1 cellular context compared by ENCODE assay signal in the genomic region with DNA sequence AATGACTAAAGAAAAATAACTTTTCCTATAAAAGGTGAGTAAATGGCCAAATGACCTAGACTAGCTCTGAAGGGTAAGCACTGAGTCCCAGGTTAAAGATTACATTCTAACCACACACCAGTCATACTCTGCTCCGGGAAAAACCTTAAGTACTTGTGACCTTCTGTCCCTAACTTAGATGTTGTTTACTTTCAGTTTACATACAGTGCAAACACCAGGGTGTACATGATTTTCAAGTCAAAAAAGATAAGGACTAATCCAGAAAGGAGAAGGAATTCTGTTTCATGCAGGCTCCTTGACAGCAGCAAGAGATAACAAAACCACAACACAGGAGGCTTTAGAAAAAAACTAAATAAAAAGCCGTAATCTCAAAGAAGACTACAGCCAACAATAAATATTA.
TF ChIP-seq lines count a peak whose summit lies in the region.

No MANE protein-coding gene starts in this region.

TF ChIP-seq in K562, 482 proteins besides CTCF, POLR2A, EP300 and RAD21 (continued from another document and continues in another):
- TF ChIP-seq, protein P1, sequence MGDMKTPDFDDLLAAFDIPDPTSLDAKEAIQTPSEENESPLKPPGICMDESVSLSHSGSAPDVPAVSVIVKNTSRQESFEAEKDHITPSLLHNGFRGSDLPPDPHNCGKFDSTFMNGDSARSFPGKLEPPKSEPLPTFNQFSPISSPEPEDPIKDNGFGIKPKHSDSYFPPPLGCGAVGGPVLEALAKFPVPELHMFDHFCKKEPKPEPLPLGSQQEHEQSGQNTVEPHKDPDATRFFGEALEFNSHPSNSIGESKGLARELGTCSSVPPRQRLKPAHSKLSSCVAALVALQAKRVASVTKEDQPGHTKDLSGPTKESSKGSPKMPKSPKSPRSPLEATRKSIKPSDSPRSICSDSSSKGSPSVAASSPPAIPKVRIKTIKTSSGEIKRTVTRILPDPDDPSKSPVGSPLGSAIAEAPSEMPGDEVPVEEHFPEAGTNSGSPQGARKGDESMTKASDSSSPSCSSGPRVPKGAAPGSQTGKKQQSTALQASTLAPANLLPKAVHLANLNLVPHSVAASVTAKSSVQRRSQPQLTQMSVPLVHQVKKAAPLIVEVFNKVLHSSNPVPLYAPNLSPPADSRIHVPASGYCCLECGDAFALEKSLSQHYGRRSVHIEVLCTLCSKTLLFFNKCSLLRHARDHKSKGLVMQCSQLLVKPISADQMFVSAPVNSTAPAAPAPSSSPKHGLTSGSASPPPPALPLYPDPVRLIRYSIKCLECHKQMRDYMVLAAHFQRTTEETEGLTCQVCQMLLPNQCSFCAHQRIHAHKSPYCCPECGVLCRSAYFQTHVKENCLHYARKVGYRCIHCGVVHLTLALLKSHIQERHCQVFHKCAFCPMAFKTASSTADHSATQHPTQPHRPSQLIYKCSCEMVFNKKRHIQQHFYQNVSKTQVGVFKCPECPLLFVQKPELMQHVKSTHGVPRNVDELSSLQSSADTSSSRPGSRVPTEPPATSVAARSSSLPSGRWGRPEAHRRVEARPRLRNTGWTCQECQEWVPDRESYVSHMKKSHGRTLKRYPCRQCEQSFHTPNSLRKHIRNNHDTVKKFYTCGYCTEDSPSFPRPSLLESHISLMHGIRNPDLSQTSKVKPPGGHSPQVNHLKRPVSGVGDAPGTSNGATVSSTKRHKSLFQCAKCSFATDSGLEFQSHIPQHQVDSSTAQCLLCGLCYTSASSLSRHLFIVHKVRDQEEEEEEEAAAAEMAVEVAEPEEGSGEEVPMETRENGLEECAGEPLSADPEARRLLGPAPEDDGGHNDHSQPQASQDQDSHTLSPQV (IDR thresholded peaks at IDR 0.05), result no peak
- TF ChIP-seq DPF2 (IDR thresholded peaks at IDR 0.05), result peak; percentile 66; the same call in 1 of the 2 replicates
- TF ChIP-seq BACH1 (tag; IDR thresholded peaks at IDR 0.05), result no peak
- TF ChIP-seq ATF7 (IDR thresholded peaks at IDR 0.05), result 0 out of 2 replicates have a peak, but pooled peaks have one; percentile 30
- TF ChIP-seq FOXA3 (CRISPR knock-in tag; conservative IDR thresholded peaks at IDR 0.05 in 1 of 2, IDR thresholded peaks at IDR 0.05 in 1 of 2), result peak in 1 of 2 experiments; percentile 93; a peak in 2 of 4 replicates
- TF ChIP-seq, protein P2, sequence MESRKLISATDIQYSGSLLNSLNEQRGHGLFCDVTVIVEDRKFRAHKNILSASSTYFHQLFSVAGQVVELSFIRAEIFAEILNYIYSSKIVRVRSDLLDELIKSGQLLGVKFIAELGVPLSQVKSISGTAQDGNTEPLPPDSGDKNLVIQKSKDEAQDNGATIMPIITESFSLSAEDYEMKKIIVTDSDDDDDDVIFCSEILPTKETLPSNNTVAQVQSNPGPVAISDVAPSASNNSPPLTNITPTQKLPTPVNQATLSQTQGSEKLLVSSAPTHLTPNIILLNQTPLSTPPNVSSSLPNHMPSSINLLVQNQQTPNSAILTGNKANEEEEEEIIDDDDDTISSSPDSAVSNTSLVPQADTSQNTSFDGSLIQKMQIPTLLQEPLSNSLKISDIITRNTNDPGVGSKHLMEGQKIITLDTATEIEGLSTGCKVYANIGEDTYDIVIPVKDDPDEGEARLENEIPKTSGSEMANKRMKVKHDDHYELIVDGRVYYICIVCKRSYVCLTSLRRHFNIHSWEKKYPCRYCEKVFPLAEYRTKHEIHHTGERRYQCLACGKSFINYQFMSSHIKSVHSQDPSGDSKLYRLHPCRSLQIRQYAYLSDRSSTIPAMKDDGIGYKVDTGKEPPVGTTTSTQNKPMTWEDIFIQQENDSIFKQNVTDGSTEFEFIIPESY (CRISPR knock-in tag; IDR thresholded peaks at IDR 0.05), result no peak
- TF ChIP-seq CBFA2T2 (conservative IDR thresholded peaks at IDR 0.05), result peak; percentile 36; the same call in 1 of the 2 replicates
- TF ChIP-seq, protein P3, sequence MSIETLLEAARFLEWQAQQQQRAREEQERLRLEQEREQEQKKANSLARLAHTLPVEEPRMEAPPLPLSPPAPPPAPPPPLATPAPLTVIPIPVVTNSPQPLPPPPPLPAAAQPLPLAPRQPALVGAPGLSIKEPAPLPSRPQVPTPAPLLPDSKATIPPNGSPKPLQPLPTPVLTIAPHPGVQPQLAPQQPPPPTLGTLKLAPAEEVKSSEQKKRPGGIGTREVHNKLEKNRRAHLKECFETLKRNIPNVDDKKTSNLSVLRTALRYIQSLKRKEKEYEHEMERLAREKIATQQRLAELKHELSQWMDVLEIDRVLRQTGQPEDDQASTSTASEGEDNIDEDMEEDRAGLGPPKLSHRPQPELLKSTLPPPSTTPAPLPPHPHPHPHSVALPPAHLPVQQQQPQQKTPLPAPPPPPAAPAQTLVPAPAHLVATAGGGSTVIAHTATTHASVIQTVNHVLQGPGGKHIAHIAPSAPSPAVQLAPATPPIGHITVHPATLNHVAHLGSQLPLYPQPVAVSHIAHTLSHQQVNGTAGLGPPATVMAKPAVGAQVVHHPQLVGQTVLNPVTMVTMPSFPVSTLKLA (conservative IDR thresholded peaks at IDR 0.05), result 0 out of 4 replicates have a peak, but pooled peaks of 1 of the 2 experiments have one; percentile 37
- TF ChIP-seq, protein P4, sequence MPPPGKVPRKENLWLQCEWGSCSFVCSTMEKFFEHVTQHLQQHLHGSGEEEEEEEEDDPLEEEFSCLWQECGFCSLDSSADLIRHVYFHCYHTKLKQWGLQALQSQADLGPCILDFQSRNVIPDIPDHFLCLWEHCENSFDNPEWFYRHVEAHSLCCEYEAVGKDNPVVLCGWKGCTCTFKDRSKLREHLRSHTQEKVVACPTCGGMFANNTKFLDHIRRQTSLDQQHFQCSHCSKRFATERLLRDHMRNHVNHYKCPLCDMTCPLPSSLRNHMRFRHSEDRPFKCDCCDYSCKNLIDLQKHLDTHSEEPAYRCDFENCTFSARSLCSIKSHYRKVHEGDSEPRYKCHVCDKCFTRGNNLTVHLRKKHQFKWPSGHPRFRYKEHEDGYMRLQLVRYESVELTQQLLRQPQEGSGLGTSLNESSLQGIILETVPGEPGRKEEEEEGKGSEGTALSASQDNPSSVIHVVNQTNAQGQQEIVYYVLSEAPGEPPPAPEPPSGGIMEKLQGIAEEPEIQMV (tag; conservative IDR thresholded peaks at IDR 0.05; ENCODE audit: low read depth), result no peak
- TF ChIP-seq SMARCE1 (IDR thresholded peaks at IDR 0.05), result peak; percentile 80; the same call in 1 of the 2 replicates
- peak; percentile 67 for TF ChIP-seq TEAD4 (IDR thresholded peaks at IDR 0.05; ENCODE audit: low read length)
- TF ChIP-seq TEAD4 (CRISPR knock-in tag; IDR thresholded peaks at IDR 0.05; ENCODE audit: borderline replicate concordance), result no peak
- TF ChIP-seq MYNN (IDR thresholded peaks at IDR 0.05), result no peak
- no peak for TF ChIP-seq MYNN (CRISPR knock-in tag; IDR thresholded peaks at IDR 0.05)
- TF ChIP-seq, protein P5, sequence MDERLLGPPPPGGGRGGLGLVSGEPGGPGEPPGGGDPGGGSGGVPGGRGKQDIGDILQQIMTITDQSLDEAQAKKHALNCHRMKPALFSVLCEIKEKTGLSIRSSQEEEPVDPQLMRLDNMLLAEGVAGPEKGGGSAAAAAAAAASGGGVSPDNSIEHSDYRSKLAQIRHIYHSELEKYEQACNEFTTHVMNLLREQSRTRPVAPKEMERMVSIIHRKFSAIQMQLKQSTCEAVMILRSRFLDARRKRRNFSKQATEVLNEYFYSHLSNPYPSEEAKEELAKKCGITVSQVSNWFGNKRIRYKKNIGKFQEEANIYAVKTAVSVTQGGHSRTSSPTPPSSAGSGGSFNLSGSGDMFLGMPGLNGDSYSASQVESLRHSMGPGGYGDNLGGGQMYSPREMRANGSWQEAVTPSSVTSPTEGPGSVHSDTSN (CRISPR knock-in tag; IDR thresholded peaks at IDR 0.05; ENCODE audit: low read depth), result no peak
- TF ChIP-seq, protein P5 (tag; conservative IDR thresholded peaks at IDR 0.05; ENCODE audit: low read depth), result 0 out of 2 replicates have a peak, but pooled peaks have one; percentile 21
- no peak for TF ChIP-seq PML (IDR thresholded peaks at IDR 0.05; ENCODE audit: low read length)
- no peak for TF ChIP-seq NR2C1 (IDR thresholded peaks at IDR 0.05)
- no peak for TF ChIP-seq NR2C1 (tag; IDR thresholded peaks at IDR 0.05)
- 0 out of 2 replicates have a peak, but pooled peaks have one; percentile 27 for TF ChIP-seq TCF3 (CRISPR knock-in tag; IDR thresholded peaks at IDR 0.05)
- no peak for TF ChIP-seq LARP7 (IDR thresholded peaks at IDR 0.05)
- TF ChIP-seq, protein P6, sequence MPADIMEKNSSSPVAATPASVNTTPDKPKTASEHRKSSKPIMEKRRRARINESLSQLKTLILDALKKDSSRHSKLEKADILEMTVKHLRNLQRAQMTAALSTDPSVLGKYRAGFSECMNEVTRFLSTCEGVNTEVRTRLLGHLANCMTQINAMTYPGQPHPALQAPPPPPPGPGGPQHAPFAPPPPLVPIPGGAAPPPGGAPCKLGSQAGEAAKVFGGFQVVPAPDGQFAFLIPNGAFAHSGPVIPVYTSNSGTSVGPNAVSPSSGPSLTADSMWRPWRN (IDR thresholded peaks at IDR 0.05; ENCODE audit: low read depth), result peak; percentile 71; the same call in 1 of the 2 replicates
- TF ChIP-seq, protein P7, sequence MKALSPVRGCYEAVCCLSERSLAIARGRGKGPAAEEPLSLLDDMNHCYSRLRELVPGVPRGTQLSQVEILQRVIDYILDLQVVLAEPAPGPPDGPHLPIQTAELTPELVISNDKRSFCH (CRISPR knock-in tag; IDR thresholded peaks at IDR 0.05), result no peak
- TF ChIP-seq, protein P7 (tag; IDR thresholded peaks at IDR 0.05), result no peak
- no peak for TF ChIP-seq ZNF695 (CRISPR knock-in tag; IDR thresholded peaks at IDR 0.05)
- no peak for TF ChIP-seq RBBP5 (IDR thresholded peaks at IDR 0.05; ENCODE audit: borderline replicate concordance, insufficient read depth, low read length, poor library complexity, severe bottlenecking)
- TF ChIP-seq JUND (IDR thresholded peaks at IDR 0.05; ENCODE audit: borderline replicate concordance, low read depth, low read length), result 0 out of 2 replicates have a peak, but pooled peaks have one; percentile 18
- no peak for TF ChIP-seq JUND (tag; IDR thresholded peaks at IDR 0.05; ENCODE audit: borderline replicate concordance, low read depth, low read length)
- TF ChIP-seq TAL1 (IDR thresholded peaks at IDR 0.05), result peak; percentile 34
- no peak for TF ChIP-seq ADNP (tag; IDR thresholded peaks at IDR 0.05)
- TF ChIP-seq ZNF347 (CRISPR knock-in tag; IDR thresholded peaks at IDR 0.05; ENCODE audit: low read depth), result no peak
- TF ChIP-seq ZNF384 (IDR thresholded peaks at IDR 0.05; ENCODE audit: low read depth, low read length), result peak; percentile 43
- TF ChIP-seq, protein P8, sequence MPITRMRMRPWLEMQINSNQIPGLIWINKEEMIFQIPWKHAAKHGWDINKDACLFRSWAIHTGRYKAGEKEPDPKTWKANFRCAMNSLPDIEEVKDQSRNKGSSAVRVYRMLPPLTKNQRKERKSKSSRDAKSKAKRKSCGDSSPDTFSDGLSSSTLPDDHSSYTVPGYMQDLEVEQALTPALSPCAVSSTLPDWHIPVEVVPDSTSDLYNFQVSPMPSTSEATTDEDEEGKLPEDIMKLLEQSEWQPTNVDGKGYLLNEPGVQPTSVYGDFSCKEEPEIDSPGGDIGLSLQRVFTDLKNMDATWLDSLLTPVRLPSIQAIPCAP (CRISPR knock-in tag; IDR thresholded peaks at IDR 0.05; ENCODE audit: borderline replicate concordance), result no peak
- TF ChIP-seq GABPB2 (CRISPR knock-in tag; conservative IDR thresholded peaks at IDR 0.05), result no peak
- peak; percentile 88 for TF ChIP-seq FOXJ2 (tag; IDR thresholded peaks at IDR 0.05)
- no peak for TF ChIP-seq IFI16 (CRISPR knock-in tag; IDR thresholded peaks at IDR 0.05)
- 0 out of 2 replicates have a peak, but pooled peaks have one; percentile 32 for TF ChIP-seq HDAC2 (IDR thresholded peaks at IDR 0.05)
- no peak for TF ChIP-seq SRSF7 (optimal IDR thresholded peaks at IDR 0.05; ENCODE audit: low read depth, low read length)
- no peak for TF ChIP-seq ZNF274 (IDR thresholded peaks at IDR 0.05; ENCODE audit: borderline replicate concordance, low read depth, low read length)
- no peak for TF ChIP-seq TOE1 (IDR thresholded peaks at IDR 0.05; ENCODE audit: borderline replicate concordance)
- TF ChIP-seq TOE1 (CRISPR knock-in tag; IDR thresholded peaks at IDR 0.05; ENCODE audit: borderline replicate concordance, low read depth), result no peak
- peak; percentile 58; the same call in 1 of the 2 replicates for TF ChIP-seq FOXA1 (IDR thresholded peaks at IDR 0.05; ENCODE audit: borderline replicate concordance)
- TF ChIP-seq, protein P9, sequence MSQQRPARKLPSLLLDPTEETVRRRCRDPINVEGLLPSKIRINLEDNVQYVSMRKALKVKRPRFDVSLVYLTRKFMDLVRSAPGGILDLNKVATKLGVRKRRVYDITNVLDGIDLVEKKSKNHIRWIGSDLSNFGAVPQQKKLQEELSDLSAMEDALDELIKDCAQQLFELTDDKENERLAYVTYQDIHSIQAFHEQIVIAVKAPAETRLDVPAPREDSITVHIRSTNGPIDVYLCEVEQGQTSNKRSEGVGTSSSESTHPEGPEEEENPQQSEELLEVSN (IDR thresholded peaks at IDR 0.05; ENCODE audit: borderline replicate concordance in 1 of 2, extremely low read depth in 1 of 2, insufficient read depth in 1 of 2, insufficient read length in 1 of 2, low read depth in 1 of 2, low read length in 1 of 2, poor library complexity in 1 of 2, severe bottlenecking in 1 of 2), result no peak
- no peak for TF ChIP-seq ZBTB1 (CRISPR knock-in tag; IDR thresholded peaks at IDR 0.05; ENCODE audit: borderline replicate concordance, low read depth)
- TF ChIP-seq NCOA2 (IDR thresholded peaks at IDR 0.05; ENCODE audit: partially characterized antibody in 2 of 2), result no peak
- no peak for TF ChIP-seq MXI1 (IDR thresholded peaks at IDR 0.05; ENCODE audit: low read depth, low read length)
- TF ChIP-seq, protein P10, sequence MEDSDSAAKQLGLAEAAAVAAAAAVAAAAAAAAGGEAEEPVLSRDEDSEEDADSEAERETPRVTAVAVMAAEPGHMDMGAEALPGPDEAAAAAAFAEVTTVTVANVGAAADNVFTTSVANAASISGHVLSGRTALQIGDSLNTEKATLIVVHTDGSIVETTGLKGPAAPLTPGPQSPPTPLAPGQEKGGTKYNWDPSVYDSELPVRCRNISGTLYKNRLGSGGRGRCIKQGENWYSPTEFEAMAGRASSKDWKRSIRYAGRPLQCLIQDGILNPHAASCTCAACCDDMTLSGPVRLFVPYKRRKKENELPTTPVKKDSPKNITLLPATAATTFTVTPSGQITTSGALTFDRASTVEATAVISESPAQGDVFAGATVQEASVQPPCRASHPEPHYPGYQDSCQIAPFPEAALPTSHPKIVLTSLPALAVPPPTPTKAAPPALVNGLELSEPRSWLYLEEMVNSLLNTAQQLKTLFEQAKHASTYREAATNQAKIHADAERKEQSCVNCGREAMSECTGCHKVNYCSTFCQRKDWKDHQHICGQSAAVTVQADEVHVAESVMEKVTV (CRISPR knock-in tag; IDR thresholded peaks at IDR 0.05), result peak; percentile 23; the same call in 1 of the 2 replicates
- peak; percentile 74 for TF ChIP-seq ARID1B (IDR thresholded peaks at IDR 0.05)
- no peak for TF ChIP-seq BHLHE40 (IDR thresholded peaks at IDR 0.05; ENCODE audit: low read length)
- TF ChIP-seq FOSL1 (tag; conservative IDR thresholded peaks at IDR 0.05), result peak; percentile 36; the same call in 1 of the 2 replicates
- TF ChIP-seq SAFB2 (IDR thresholded peaks at IDR 0.05; ENCODE audit: borderline replicate concordance, low read depth, low read length, severe bottlenecking), result no peak
